26 cellular contexts compared by ENCODE assay signal in genomic region chr22:41267958-41268357, GRCh38.
"Had no signal": no experiment of that assay in that cellular context is flagged by ENCODE, and none has a peak within 500 bp of the region (broad histone marks: within the 10 kb centered on the region; RNA-seq: fewer than 3 reads in every experiment).

No MANE protein-coding gene starts in this region.

- H3K27me3 ChIP-seq: left lung, right atrium auricular region, sigmoid colon, spleen, tibial nerve, vagina had no signal

- H3K27ac Mint-ChIP-seq: nephron; stimulated activated memory B cell treated with anti-CD40 and anti-IgM and Interleukin-4, amounts not matched to agents 10 μg/mL and 1 μg/mL and 100 μg/mL, for 72 hours; type B pancreatic cell had no signal

- H3K9me3 ChIP-seq: left lung, lower lobe of right lung, right atrium auricular region, sigmoid colon, spleen, tibial nerve, vagina had no signal

- H3K4me1 Mint-ChIP-seq: immature natural killer cell; nephron; stimulated activated memory B cell treated with anti-CD40 and anti-IgM and Interleukin-4, amounts not matched to agents 10 μg/mL and 1 μg/mL and 100 μg/mL, for 72 hours had no signal

- H3K4me3 ChIP-seq: left lung, lower lobe of right lung, right atrium auricular region, sigmoid colon, spleen, tibial nerve, vagina had no signal

- H3K4me1 ChIP-seq: left lung, lower lobe of right lung, parathyroid adenoma, right atrium auricular region, sigmoid colon, tibial nerve, vagina had no signal

- H2AFZ ChIP-seq: parathyroid adenoma had no signal

- H3K27ac ChIP-seq: left lung, lower lobe of right lung, parathyroid adenoma, right atrium auricular region, sigmoid colon, spleen, tibial nerve, vagina had no signal

- DNase-seq: hippocampal formation; immature natural killer cell; kidney; left colon; left lung; lower lobe of right lung; mammary epithelial cell; mesenchymal stem cell; naive thymus-derived CD8-positive, alpha-beta T cell; nucleus accumbens; sigmoid colon; small intestine; spleen; stimulated activated CD4-positive, alpha-beta T cell treated with anti-CD3 and anti-CD28 coated beads, Interleukin-4, amount 100 ng/mL, for 24 hours; stimulated activated naive CD4-positive, alpha-beta T cell treated with Interleukin-2 at 50 U/mL for 16 hours; stimulated activated naive CD8-positive, alpha-beta T cell treated with anti-CD3 and anti-CD28 coated beads, Interleukin-15, amount 100 ng/mL, for 72 hours; substantia nigra had no signal

- H3K9ac ChIP-seq: parathyroid adenoma had no signal

- H3K79me2 ChIP-seq: parathyroid adenoma had no signal

- H3K4me3 Mint-ChIP-seq: immature natural killer cell; naive thymus-derived CD8-positive, alpha-beta T cell; nephron; neural crest cell; stimulated activated memory B cell treated with anti-CD40 and anti-IgM and Interleukin-4, amounts not matched to agents 10 μg/mL and 1 μg/mL and 100 μg/mL, for 72 hours; stimulated activated naive CD8-positive, alpha-beta T cell treated with anti-CD3 and anti-CD28 coated beads, Interleukin-15, amount 100 ng/mL, for 72 hours; type B pancreatic cell had no signal

- ATAC-seq: left colon; left lung; lower lobe of right lung; naive thymus-derived CD8-positive, alpha-beta T cell; stimulated activated memory B cell treated with anti-CD40 and anti-IgM and Interleukin-4, amounts not matched to agents 10 μg/mL and 1 μg/mL and 100 μg/mL, for 72 hours; stimulated activated naive CD8-positive, alpha-beta T cell treated with anti-CD3 and anti-CD28 coated beads, Interleukin-15, amount 100 ng/mL, for 72 hours had no signal

- H3K27me3 Mint-ChIP-seq: naive thymus-derived CD8-positive, alpha-beta T cell; stimulated activated memory B cell treated with anti-CD40 and anti-IgM and Interleukin-4, amounts not matched to agents 10 μg/mL and 1 μg/mL and 100 μg/mL, for 72 hours; stimulated activated naive CD8-positive, alpha-beta T cell treated with anti-CD3 and anti-CD28 coated beads, Interleukin-15, amount 100 ng/mL, for 72 hours; type B pancreatic cell had no signal

- FAIRE-seq: islet of Langerhans, kidney, small intestine had no signal

- H3K9me3 Mint-ChIP-seq: immature natural killer cell; naive thymus-derived CD8-positive, alpha-beta T cell; nephron; neural crest cell; stimulated activated memory B cell treated with anti-CD40 and anti-IgM and Interleukin-4, amounts not matched to agents 10 μg/mL and 1 μg/mL and 100 μg/mL, for 72 hours; stimulated activated naive CD8-positive, alpha-beta T cell treated with anti-CD3 and anti-CD28 coated beads, Interleukin-15, amount 100 ng/mL, for 72 hours; type B pancreatic cell had no signal
